13 cellular contexts compared by ENCODE assay signal in genomic region chr12:115572440-115572839, GRCh38.
DNase-seq lines count a peak whose midpoint lies in the region; ATAC-seq and TF ChIP-seq lines count a peak whose summit lies in the region.
"Had no signal": no experiment of that assay in that cellular context is flagged by ENCODE, and none has a peak within 500 bp of the region (broad histone marks: within the 10 kb centered on the region; RNA-seq: fewer than 3 reads in every experiment).

No MANE protein-coding gene starts in this region.

- DNase-seq in amniotic epithelial cell (ENCODE audit: low read depth) (peak; percentile 75), tibial nerve (ENCODE audit: low spot score in 2 of 2) (no peak), uterus (no peak), NCI-H146 treated with DMSO at 0.1 percent for 48 hours (lab: John Stamatoyannopoulos, UW; ENCODE audit: unreplicated experiment) (no peak), NCI-H526 treated with DMSO at 0.1 percent for 48 hours (lab: John Stamatoyannopoulos, UW) (no peak)
- DNase-seq: activated gamma-delta T cell; NCI-H748 treated with DMSO at 0.1 percent for 48 hours; stimulated activated CD8-positive, alpha-beta memory T cell treated with anti-CD3 and anti-CD28 coated beads, Interleukin-4, amount 100 ng/mL, for 48 hours had no signal

- intact Hi-C loops in uterus (cut with DNase I; ENCODE audit: low total_unique reads) = no loop called here

- H3K9me3 ChIP-seq in tibial nerve = no peaks in the 10 kb centered on the region
- H3K9me3 ChIP-seq in uterus = no peaks in the 10 kb centered on the region

- H3K4me1 ChIP-seq in tibial nerve = no peaks in the 10 kb centered on the region
- H3K4me1 ChIP-seq in uterus = no peaks in the 10 kb centered on the region

- TF ChIP-seq POLR2A in tibial nerve (IDR thresholded peaks at IDR 0.05) (no peak), uterus (IDR thresholded peaks at IDR 0.05) (no peak)

- H3K27me3 ChIP-seq in tibial nerve (no peaks in the 10 kb centered on the region), uterus (no peaks in the 10 kb centered on the region)

- no peak for TF ChIP-seq EP300 in tibial nerve (IDR thresholded peaks at IDR 0.05)

- no peak overlapping the region for H3K27ac ChIP-seq in tibial nerve
- H3K27ac ChIP-seq in uterus = no peak overlapping the region
- H3K27ac ChIP-seq: C4-2B, VCaP had no signal

- WGBS in tibial nerve, 2 donors = 89 to 90% methylated on average over 2 of the region's 2 CpGs

- H3K4me3 ChIP-seq in tibial nerve (no peak overlapping the region), uterus (no peak overlapping the region)

- ATAC-seq in GM18498 (IDR thresholded peaks at IDR 0.05; ENCODE audit: unreplicated experiment) (peak; percentile 70), GM21390 (IDR thresholded peaks at IDR 0.05; ENCODE audit: unreplicated experiment) (peak; percentile 88), HG03103 (IDR thresholded peaks at IDR 0.05; ENCODE audit: low read depth, unreplicated experiment) (peak; percentile 95)

- TF ChIP-seq CTCF in tibial nerve (IDR thresholded peaks at IDR 0.05) (no peak), uterus (IDR thresholded peaks at IDR 0.05) (no peak)

- no peaks in the 10 kb centered on the region for H3K36me3 ChIP-seq in tibial nerve
- H3K36me3 ChIP-seq in uterus = no peaks in the 10 kb centered on the region
